ENCODE assay signal across 23 cellular contexts in genomic region chr5:180346358-180346757, GRCh38.
"Had no signal": no experiment of that assay in that cellular context is flagged by ENCODE, and none has a peak within 500 bp of the region (broad histone marks: within the 10 kb centered on the region; RNA-seq: fewer than 3 reads in every experiment).

No MANE protein-coding gene starts in this region.

- H3K9ac ChIP-seq: neural progenitor cell, parathyroid adenoma had no signal

- H3K36me3 Mint-ChIP-seq: memory B cell; natural killer cell treated with Interleukin-12 subunit alpha and Interleukin-12 subunit beta and Interleukin-15 and Interleukin-18, amount 100 ng/mL, for 72 hours; neural progenitor cell; stimulated activated naive B cell treated with anti-CD40 and anti-IgM and Interleukin-4, amounts not matched to agents 10 μg/mL and 1 μg/mL and 100 μg/mL, for 72 hours; type B pancreatic cell had no signal

- H3K4me3 Mint-ChIP-seq: memory B cell; natural killer cell treated with Interleukin-12 subunit alpha and Interleukin-12 subunit beta and Interleukin-15 and Interleukin-18, amount 100 ng/mL, for 72 hours; stimulated activated naive B cell treated with anti-CD40 and anti-IgM and Interleukin-4, amounts not matched to agents 10 μg/mL and 1 μg/mL and 100 μg/mL, for 72 hours; type B pancreatic cell had no signal

- FAIRE-seq: endometrium, frontal cortex, urothelium cell line had no signal

- H3K27ac ChIP-seq: heart left ventricle, left lung, lower lobe of right lung, neural progenitor cell, parathyroid adenoma, psoas muscle had no signal

- ATAC-seq: esophagus mucosa; heart left ventricle; left lung; psoas muscle; sciatic nerve; stimulated activated naive B cell treated with anti-CD40 and anti-IgM and Interleukin-4, amounts not matched to agents 10 μg/mL and 1 μg/mL and 100 μg/mL, for 72 hours had no signal

- H3K27me3 ChIP-seq: neural progenitor cell had no signal

- H3K4me2 ChIP-seq: neural progenitor cell had no signal

- H3K4me1 Mint-ChIP-seq: memory B cell; stimulated activated naive B cell treated with anti-CD40 and anti-IgM and Interleukin-4, amounts not matched to agents 10 μg/mL and 1 μg/mL and 100 μg/mL, for 72 hours had no signal

- H3K27ac Mint-ChIP-seq: memory B cell; natural killer cell treated with Interleukin-12 subunit alpha and Interleukin-12 subunit beta and Interleukin-15 and Interleukin-18, amount 100 ng/mL, for 72 hours; stimulated activated naive B cell treated with anti-CD40 and anti-IgM and Interleukin-4, amounts not matched to agents 10 μg/mL and 1 μg/mL and 100 μg/mL, for 72 hours; type B pancreatic cell had no signal

- H3K9me3 Mint-ChIP-seq: memory B cell; natural killer cell treated with Interleukin-12 subunit alpha and Interleukin-12 subunit beta and Interleukin-15 and Interleukin-18, amount 100 ng/mL, for 72 hours; neural progenitor cell; stimulated activated naive B cell treated with anti-CD40 and anti-IgM and Interleukin-4, amounts not matched to agents 10 μg/mL and 1 μg/mL and 100 μg/mL, for 72 hours; type B pancreatic cell had no signal

- H3K9me3 ChIP-seq: heart left ventricle, left lung, lower lobe of right lung, psoas muscle had no signal

- DNase-seq: effector memory CD4-positive, alpha-beta T cell; hippocampal formation; islet precursor cell; midbrain; nucleus accumbens; psoas muscle; retina; stimulated activated CD4-positive, alpha-beta T cell treated with anti-CD3 and anti-CD28 coated beads, Interleukin-2, amount 100 ng/mL, for 24 hours; stimulated activated CD4-positive, alpha-beta T cell treated with anti-CD3 and anti-CD28 coated beads, Interleukin-4, amount 100 ng/mL, for 4 hours; stimulated activated naive B cell treated with anti-CD40 and anti-IgM and Interleukin-4, amounts not matched to agents 10 μg/mL and 1 μg/mL and 100 μg/mL, for 72 hours had no signal

- H3K4me3 ChIP-seq: heart left ventricle, left lung, lower lobe of right lung, neural progenitor cell, psoas muscle had no signal

- H2AFZ ChIP-seq: neural progenitor cell, parathyroid adenoma had no signal

- H3K36me3 ChIP-seq: heart left ventricle, left lung, lower lobe of right lung, neural progenitor cell had no signal

- H3K79me2 ChIP-seq: parathyroid adenoma had no signal

- H3K4me1 ChIP-seq: parathyroid adenoma, psoas muscle had no signal
